Comparison of ENCODE assay signal across 15 cellular contexts in genomic region chr9:93083592-93084470, GRCh38. TPM values are rescaled to one million over a fixed set of nuclear protein-coding genes. Genes with fewer than 3 reads are reported as not detected.
DNase-seq lines count a peak whose midpoint lies in the region; ATAC-seq and TF ChIP-seq lines count a peak whose summit lies in the region.
"Had no signal": no experiment of that assay in that cellular context is flagged by ENCODE, and none has a peak within 500 bp of the region (broad histone marks: within the 10 kb centered on the region; RNA-seq: fewer than 3 reads in every experiment).

No MANE protein-coding gene starts in this region.

- H3K4me1 ChIP-seq in BLaER1 = peaks cover 53% of the 10 kb centered on the region
- H3K4me1 ChIP-seq: SJCRH30 had no signal

- no peak overlapping the region for H3K9ac ChIP-seq in BLaER1

- H3K27ac Mint-ChIP-seq in activated naive CD8-positive, alpha-beta T cell treated with anti-CD3 and anti-CD28 coated beads for 36 hours = peak overlapping the region; percentile 93
- peak overlapping the region in 2 of 3 experiments; percentile 46 to 49 for H3K27ac Mint-ChIP-seq in nephron
- H3K27ac Mint-ChIP-seq in Calu3 (ENCODE audit: unreplicated experiment) = no peak overlapping the region

- intact Hi-C loops in Calu3 (cut with micrococcal nuclease; ENCODE audit: unreplicated experiment) = no loop called here

- TF ChIP-seq CTCF in nephron (IDR thresholded peaks at IDR 0.05; ENCODE audit: unreplicated experiment in 3 of 3) = no peak
- no peak for TF ChIP-seq CTCF in Calu3 (IDR thresholded peaks at IDR 0.05; ENCODE audit: unreplicated experiment)

- H3K4me2 ChIP-seq in BLaER1 = no peak overlapping the region

- H3K27me3 Mint-ChIP-seq in activated naive CD8-positive, alpha-beta T cell treated with anti-CD3 and anti-CD28 coated beads for 36 hours = no peaks in the 10 kb centered on the region
- H3K27me3 Mint-ChIP-seq in nephron (ENCODE audit: low read depth) (no peaks in the 10 kb centered on the region), Calu3 (ENCODE audit: unreplicated experiment) (no peaks in the 10 kb centered on the region)

- H3K36me3 ChIP-seq in BLaER1 = peaks cover 89% of the 10 kb centered on the region
- H3K36me3 ChIP-seq: SJCRH30 had no signal

- CTCF ChIA-PET in Calu3 (lab: Charles Lee) = no interaction called here

- peak overlapping the region; percentile 66; the same call in 1 of the 2 replicates for H3K27ac ChIP-seq in BLaER1
- H3K27ac ChIP-seq: C4-2B, SJCRH30 had no signal

- no peaks in the 10 kb centered on the region for H3K9me3 ChIP-seq in BLaER1
- H3K9me3 ChIP-seq: SJCRH30 had no signal

- peaks cover 45% of the 10 kb centered on the region for H3K36me3 Mint-ChIP-seq in activated naive CD8-positive, alpha-beta T cell treated with anti-CD3 and anti-CD28 coated beads for 36 hours
- H3K36me3 Mint-ChIP-seq in nephron (ENCODE audit: low read depth) = no peaks in the 10 kb centered on the region
- no peaks in the 10 kb centered on the region for H3K36me3 Mint-ChIP-seq in Calu3 (ENCODE audit: insufficient read depth, unreplicated experiment)

- H4K20me1 ChIP-seq in BLaER1 = no peaks in the 10 kb centered on the region

- BruUV-seq in Calu3 (replicated peaks; lab: Mats Ljungman, UMichigan) = no TSS peak

- H3K4me3 Mint-ChIP-seq in activated naive CD8-positive, alpha-beta T cell treated with anti-CD3 and anti-CD28 coated beads for 36 hours = peak overlapping the region; percentile 23
- H3K4me3 Mint-ChIP-seq in nephron (no peak overlapping the region), Calu3 (ENCODE audit: low read depth, unreplicated experiment) (no peak overlapping the region)

- peaks cover 23% of the 10 kb centered on the region for H3K4me1 Mint-ChIP-seq in activated naive CD8-positive, alpha-beta T cell treated with anti-CD3 and anti-CD28 coated beads for 36 hours
- peaks cover 6% of the 10 kb centered on the region for H3K4me1 Mint-ChIP-seq in nephron
- no peaks in the 10 kb centered on the region for H3K4me1 Mint-ChIP-seq in Calu3 (ENCODE audit: low read depth, unreplicated experiment)

- H3K9me3 Mint-ChIP-seq in activated naive CD8-positive, alpha-beta T cell treated with anti-CD3 and anti-CD28 coated beads for 36 hours = peaks cover 15% of the 10 kb centered on the region
- H3K9me3 Mint-ChIP-seq in nephron (no peaks in the 10 kb centered on the region), Calu3 (ENCODE audit: low read depth, unreplicated experiment) (no peaks in the 10 kb centered on the region)

- H3K4me3 ChIP-seq in BLaER1 = no peak overlapping the region
- H3K4me3 ChIP-seq: GM12878, SJCRH30 had no signal

- DNase-seq in MV-4-11 (lab: John Stamatoyannopoulos, UW) (peak; percentile 57), Calu3 (no peak), putamen (ENCODE audit: low spot score) (no peak)
- DNase-seq in activated naive CD8-positive, alpha-beta T cell treated with anti-CD3 and anti-CD28 coated beads for 36 hours = peak; percentile 43
- DNase-seq: dermis blood vessel endothelial cell, KG1, midbrain, NCI-H226 had no signal

- no peaks in the 10 kb centered on the region for H3K27me3 ChIP-seq in BLaER1
- H3K27me3 ChIP-seq: SJCRH30 had no signal

- ATAC-seq in HG03196 (IDR thresholded peaks at IDR 0.05; ENCODE audit: unreplicated experiment) (no peak), HG02763 (IDR thresholded peaks at IDR 0.05; ENCODE audit: unreplicated experiment) (no peak)
- ATAC-seq: GM12878 had no signal

RNA-seq across cellular contexts. Expression of gene CARD19, which starts 12.2 kb away (rescaled TPM):
- 10 to 100 TPM; 36.5 to 38.6 TPM for total RNA-seq in activated naive CD8-positive, alpha-beta T cell treated with anti-CD3 and anti-CD28 coated beads for 36 hours
- 26.1 and 26.4 TPM in 2 replicates for total RNA-seq in Calu3 (2022)

RNA-seq across cellular contexts. Expression of gene SUSD3, which starts 25.3 kb away (rescaled TPM):
- total RNA-seq in activated naive CD8-positive, alpha-beta T cell treated with anti-CD3 and anti-CD28 coated beads for 36 hours = 10 to 100 TPM; 27.1 to 28.8 TPM
- 0.69 and 1.3 TPM in 2 replicates for total RNA-seq in Calu3 (2022)
- total RNA-seq: dermis blood vessel endothelial cell, SJCRH30 had no signal

RNA-seq across cellular contexts. Expression of gene NINJ1, which starts 50.2 kb away (rescaled TPM):
- total RNA-seq in activated naive CD8-positive, alpha-beta T cell treated with anti-CD3 and anti-CD28 coated beads for 36 hours = 10 to 100 TPM; 74.9 to 77.8 TPM
- 12.6 and 15.2 TPM in 2 replicates for total RNA-seq in Calu3 (2022)

Comparison
In these comparisons a context has a peak if more than half of its experiments do, and no peak if none do; other contexts are left out.
1. DNase-seq: peak in MV-4-11 (single experiment) and activated naive CD8-positive, alpha-beta T cell treated with anti-CD3 and anti-CD28 coated beads for 36 hours (single experiment); none in Calu3 (single experiment) and putamen (single experiment).
2. RNA of gene SUSD3, which starts 25.3 kb away (total RNA-seq): 27.1 to 28.8 TPM in activated naive CD8-positive, alpha-beta T cell treated with anti-CD3 and anti-CD28 coated beads for 36 hours; 0.69 to 1.3 TPM in Calu3; every median in the first group is over 10 times any median in the second.